Comparison of ENCODE assay signal across 2 cellular contexts in the genomic region with DNA sequence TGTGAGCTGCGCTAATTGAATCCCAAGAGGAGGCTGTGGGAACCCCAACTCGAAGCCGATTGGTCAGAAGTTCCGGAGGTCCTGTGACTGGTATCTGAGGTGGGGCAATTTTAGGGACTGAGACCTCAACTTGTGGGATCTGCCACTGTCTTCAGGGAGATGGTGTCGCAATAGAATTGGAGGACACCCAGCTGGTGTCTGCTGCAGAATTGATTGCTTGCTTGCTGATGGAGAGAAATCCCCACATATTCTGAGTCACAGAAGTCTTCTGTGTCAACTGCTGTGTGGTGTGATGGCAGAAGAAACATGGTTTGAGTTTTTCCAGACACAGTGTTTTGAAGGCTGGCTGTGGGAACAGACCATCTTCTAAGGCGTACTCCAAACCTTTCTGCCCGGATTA.
TF ChIP-seq lines count a peak whose summit lies in the region.

No MANE protein-coding gene starts in this region.

TF ChIP-seq in H1, 55 proteins besides CTCF, POLR2A, EP300 and RAD21:
- no peak for TF ChIP-seq SP1 (IDR thresholded peaks at IDR 0.05; ENCODE audit: low read depth, low read length)
- TF ChIP-seq CEBPB (IDR thresholded peaks at IDR 0.05; ENCODE audit: low read depth, low read length), result 0 out of 2 replicates have a peak, but pooled peaks have one; percentile 47

TF ChIP-seq in HepG2, 621 proteins besides CTCF, POLR2A, EP300 and RAD21:
- peak; percentile 75 for TF ChIP-seq CEBPB (IDR thresholded peaks at IDR 0.05; ENCODE audit: borderline replicate concordance, low read depth, low read length)
- TF ChIP-seq ZNF83 (CRISPR knock-in tag; IDR thresholded peaks at IDR 0.05; ENCODE audit: borderline replicate concordance), result no peak
